ENCODE assay signal across 8 cellular contexts in the genomic region with DNA sequence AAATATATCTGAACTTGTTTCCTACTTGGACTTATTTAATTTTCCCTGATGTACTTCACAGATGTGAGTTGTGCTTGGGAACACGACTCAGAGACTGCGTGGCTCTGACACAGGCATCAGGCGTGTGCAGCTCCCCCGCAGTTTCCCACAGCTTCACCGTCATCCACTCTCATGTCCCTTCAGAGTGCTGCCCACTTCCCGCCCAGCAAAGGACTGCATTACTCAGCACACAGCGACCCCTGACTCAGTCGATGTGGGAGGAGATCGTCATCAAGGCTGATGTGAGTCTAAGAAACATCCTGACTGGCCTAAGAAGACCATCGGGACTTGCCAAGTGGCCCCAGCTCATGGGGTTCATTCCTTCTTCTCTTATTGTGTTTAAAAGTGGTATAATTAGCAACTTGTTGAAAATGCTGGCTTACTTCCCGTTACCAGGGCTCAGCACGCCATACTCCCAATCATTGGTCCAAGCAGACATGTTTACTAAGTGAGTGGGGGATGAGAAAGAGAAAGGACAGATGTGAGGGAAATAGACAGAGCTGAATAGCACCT.
DNase-seq lines count a peak whose midpoint lies in the region; ATAC-seq and TF ChIP-seq lines count a peak whose summit lies in the region.

No MANE protein-coding gene starts in this region.

- ATAC-seq in gastrocnemius medialis: peak; percentile 78 to 83
- no peak for ATAC-seq in GM21723 (IDR thresholded peaks at IDR 0.05; ENCODE audit: unreplicated experiment)
- ATAC-seq in GM21447 (IDR thresholded peaks at IDR 0.05; ENCODE audit: unreplicated experiment): no peak

- peak overlapping the region; percentile 58 to 73 (median 71) for H3K27ac ChIP-seq in gastrocnemius medialis

- H3K9me3 ChIP-seq in gastrocnemius medialis: no peaks in the 10 kb centered on the region

- intact Hi-C loops in gastrocnemius medialis (cut with DNase I; ENCODE audit: low total_unique reads): no loop called here

- peaks cover 5 to 25% of the 10 kb centered on the region in 2 donors for H3K4me1 ChIP-seq in gastrocnemius medialis

- H3K27me3 ChIP-seq in gastrocnemius medialis: no peaks in the 10 kb centered on the region

- TF ChIP-seq CTCF in fibroblast of the aortic adventitia (IDR thresholded peaks at IDR 0.05; ENCODE audit: insufficient read depth, low read length) (no peak), gastrocnemius medialis (IDR thresholded peaks at IDR 0.05 in 4 of 5, conservative IDR thresholded peaks at IDR 0.05 in 1 of 5) (no peak)

- DNase-seq in GM04504 (ENCODE audit: low read depth) (peak; percentile 92), fibroblast of the aortic adventitia (ENCODE audit: low read depth) (peak; percentile 98), gastrocnemius medialis (peak; percentile 31 to 39), NCI-H2081 (lab: John Stamatoyannopoulos, UW) (no peak), NCI-H2029 (lab: John Stamatoyannopoulos, UW) (no peak)
- peak; percentile 53 to 62 for DNase-seq in activated CD4-positive, alpha-beta T cell treated with anti-CD3 and anti-CD28 coated beads, Interleukin-2, amount 50 U/mL, for 24 hours (ENCODE audit: low read depth in 1 of 2, low spot score in 1 of 2)

- in situ Hi-C loops in gastrocnemius medialis (cut with MboI; ENCODE audit: low sequenced_read_pairs in 4 of 4): no loop called here

- TF ChIP-seq POLR2A in gastrocnemius medialis (IDR thresholded peaks at IDR 0.05): no peak

- no peaks in the 10 kb centered on the region for H3K36me3 ChIP-seq in gastrocnemius medialis

- H3K4me3 ChIP-seq in fibroblast of the aortic adventitia (ENCODE audit: low read depth, low read length): no peak overlapping the region
- no peak overlapping the region for H3K4me3 ChIP-seq in gastrocnemius medialis

Comparison
In these comparisons a context has a peak if more than half of its experiments do, and no peak if none do; other contexts are left out.
1. DNase-seq: peak in GM04504 (single experiment), activated CD4-positive, alpha-beta T cell treated with anti-CD3 and anti-CD28 coated beads, Interleukin-2, amount 50 U/mL, for 24 hours (2 of 2), fibroblast of the aortic adventitia (single experiment) and gastrocnemius medialis (2 of 2); none in NCI-H2081 (0 of 2) and NCI-H2029 (single experiment).
2. ATAC-seq: peak in gastrocnemius medialis (2 of 2); none in GM21723 (single experiment) and GM21447 (single experiment).